In genomic region chr5:2136728-2137333, GRCh38 we compare ENCODE assay signal across 22 cellular contexts.
DNase-seq lines count a peak whose midpoint lies in the region; ATAC-seq and TF ChIP-seq lines count a peak whose summit lies in the region.
"Had no signal": no experiment of that assay in that cellular context is flagged by ENCODE, and none has a peak within 500 bp of the region (broad histone marks: within the 10 kb centered on the region; RNA-seq: fewer than 3 reads in every experiment).

No MANE protein-coding gene starts in this region.

- no peaks in the 10 kb centered on the region for H3K4me1 ChIP-seq in heart right ventricle
- H3K4me1 ChIP-seq: transverse colon had no signal

- H3K4me3 ChIP-seq in heart right ventricle: no peak overlapping the region
- H3K4me3 ChIP-seq: GM12878, lung, SK-N-MC, skin epidermis, transverse colon had no signal

- H3K36me3 ChIP-seq in heart right ventricle: no peaks in the 10 kb centered on the region
- H3K36me3 ChIP-seq: transverse colon had no signal

- peak overlapping the region; percentile 52 for H3K27ac Mint-ChIP-seq in progenitor cell of endocrine pancreas
- H3K27ac Mint-ChIP-seq: CD14-positive monocyte, T-helper 17 cell had no signal

- peaks cover 0 to 37% (median 16%) of the 10 kb centered on the region in 7 donors for H3K27me3 ChIP-seq in heart right ventricle
- H3K27me3 ChIP-seq: transverse colon had no signal

- peaks cover 65% of the 10 kb centered on the region for H3K27me3 Mint-ChIP-seq in progenitor cell of endocrine pancreas

- TF ChIP-seq CTCF in heart right ventricle (IDR thresholded peaks at IDR 0.05) (no peak), progenitor cell of endocrine pancreas (IDR thresholded peaks at IDR 0.05; ENCODE audit: unreplicated experiment) (no peak)

- 93% methylated on average over 44 of the region's 44 CpGs for WGBS in heart right ventricle, 2 donors

- intact Hi-C loops in cardiac septum (cut with DNase I): no loop called here
- intact Hi-C loops in heart right ventricle (cut with DNase I): no loop called here

- no peak overlapping the region for H3K4me3 Mint-ChIP-seq in progenitor cell of endocrine pancreas (ENCODE audit: low read depth)
- H3K4me3 Mint-ChIP-seq: CD14-positive monocyte, T-helper 17 cell had no signal

- H3K27ac ChIP-seq in heart right ventricle: no peak overlapping the region
- peak overlapping the region; percentile 46 for H3K27ac ChIP-seq in caudate nucleus (ENCODE audit: low read depth, low read length)
- H3K27ac ChIP-seq: epithelial cell of prostate, HL-60, RWPE1, SK-N-MC, skin epidermis, transverse colon had no signal

- no peak for ATAC-seq in heart right ventricle
- no peak for ATAC-seq in HG03442 (IDR thresholded peaks at IDR 0.05; ENCODE audit: unreplicated experiment)
- ATAC-seq: GM12878, T-helper 17 cell had no signal

- no peaks in the 10 kb centered on the region for H3K36me3 Mint-ChIP-seq in progenitor cell of endocrine pancreas (ENCODE audit: insufficient read depth)
- H3K36me3 Mint-ChIP-seq: CD14-positive monocyte had no signal

- peak; percentile 56 for DNase-seq in cardiac septum (ENCODE audit: low spot score)
- DNase-seq in heart right ventricle: no peak
- DNase-seq in RKO (ENCODE audit: low spot score): peak; percentile 8
- peak in 8 of 61 donors; percentile 18 to 90 (median 57) for DNase-seq in caudate nucleus (lab: John Stamatoyannopoulos, UW)
- DNase-seq in progenitor cell of endocrine pancreas (ENCODE audit: low spot score, unreplicated experiment): no peak
- DNase-seq in activated CD4-positive, CD25-positive, alpha-beta regulatory T cell (lab: John Stamatoyannopoulos, UW): no peak
- DNase-seq: cerebellar nuclear complex, kidney glomerular epithelial cell, NCI-H1105, NCI-H2081, NCI-H82, T-helper 17 cell, transverse colon had no signal

- H3K9me3 ChIP-seq in heart right ventricle: no peaks in the 10 kb centered on the region
- H3K9me3 ChIP-seq: transverse colon had no signal

- H3K9me3 Mint-ChIP-seq in progenitor cell of endocrine pancreas (ENCODE audit: low read depth): no peaks in the 10 kb centered on the region

- H3K4me1 Mint-ChIP-seq in progenitor cell of endocrine pancreas (ENCODE audit: low read depth): peaks cover 4% of the 10 kb centered on the region
- H3K4me1 Mint-ChIP-seq: CD14-positive monocyte had no signal

Comparison
In these comparisons a context has a peak if more than half of its experiments do, and no peak if none do; other contexts are left out.
1. DNase-seq: peak in cardiac septum (single experiment) and RKO (single experiment); none in heart right ventricle (0 of 2), progenitor cell of endocrine pancreas (single experiment) and activated CD4-positive, CD25-positive, alpha-beta regulatory T cell (0 of 4).